In the genomic region with DNA sequence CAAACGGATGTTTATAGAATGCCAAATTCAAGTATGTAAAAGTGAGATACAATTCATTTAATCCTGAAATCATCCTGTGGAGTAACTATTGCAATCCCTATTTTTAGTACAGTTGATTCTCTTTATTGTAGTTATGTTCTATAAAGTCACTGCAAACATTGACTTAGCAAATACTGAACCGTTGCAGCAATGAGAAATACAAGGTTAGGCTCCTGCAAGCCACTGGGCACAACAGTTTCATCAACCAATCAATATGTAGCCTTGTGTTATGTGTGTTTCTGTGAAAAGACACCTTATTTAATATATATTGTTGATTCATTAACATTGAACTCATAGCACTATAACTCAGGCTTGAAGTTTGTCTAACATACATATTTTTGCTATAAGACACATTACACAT, we compare ENCODE assay signal across 24 cellular contexts.
DNase-seq lines count a peak whose midpoint lies in the region; ATAC-seq and TF ChIP-seq lines count a peak whose summit lies in the region.
"Had no signal": no experiment of that assay in that cellular context is flagged by ENCODE, and none has a peak within 500 bp of the region (broad histone marks: within the 10 kb centered on the region; RNA-seq: fewer than 3 reads in every experiment).

No MANE protein-coding gene starts in this region.

- H4K20me1 ChIP-seq in neural cell (ENCODE audit: insufficient read depth), result no peaks in the 10 kb centered on the region
- H4K20me1 ChIP-seq: BLaER1 had no signal

- H3K27ac ChIP-seq in ACC112 (ENCODE audit: low read depth, low read length), result peak overlapping the region; percentile 57
- H3K27ac ChIP-seq in RWPE2 (ENCODE audit: poor library complexity, severe bottlenecking), result peak overlapping the region; percentile 32
- peak overlapping the region; percentile 93 for H3K27ac ChIP-seq in foreskin keratinocyte
- peak overlapping the region; percentile 60 for H3K27ac ChIP-seq in neural cell (ENCODE audit: low read length)
- H3K27ac ChIP-seq: BLaER1, parathyroid adenoma, SJSA1, spleen, thoracic aorta had no signal

- H3K27me3 ChIP-seq in ACC112 (ENCODE audit: insufficient read depth, low read length), result no peaks in the 10 kb centered on the region
- no peaks in the 10 kb centered on the region for H3K27me3 ChIP-seq in RWPE2 (ENCODE audit: insufficient read depth, poor library complexity, severe bottlenecking)
- H3K27me3 ChIP-seq in foreskin keratinocyte, result no peaks in the 10 kb centered on the region
- H3K27me3 ChIP-seq in neural cell (ENCODE audit: insufficient read depth, low read depth, low read length), result no peaks in the 10 kb centered on the region
- H3K27me3 ChIP-seq: BLaER1, esophagus squamous epithelium, MG63, SJSA1, spleen had no signal

- no peak for TF ChIP-seq RAD21 in neural cell (conservative IDR thresholded peaks at IDR 0.05)

- no peaks in the 10 kb centered on the region for H3K36me3 ChIP-seq in ACC112 (ENCODE audit: insufficient read depth, low read length)
- H3K36me3 ChIP-seq in RWPE2 (ENCODE audit: low read depth), result no peaks in the 10 kb centered on the region
- H3K36me3 ChIP-seq in neural cell (ENCODE audit: insufficient read depth, low read length), result no peaks in the 10 kb centered on the region
- H3K36me3 ChIP-seq: BLaER1, esophagus squamous epithelium, MG63, SJSA1, spleen, thoracic aorta had no signal

- no peak for TF ChIP-seq CTCF in RWPE2 (IDR thresholded peaks at IDR 0.05; ENCODE audit: poor library complexity, severe bottlenecking)
- TF ChIP-seq CTCF in foreskin keratinocyte (conservative IDR thresholded peaks at IDR 0.05), result no peak
- no peak for TF ChIP-seq CTCF in neural cell (IDR thresholded peaks at IDR 0.05; ENCODE audit: poor library complexity, severe bottlenecking)

- no peak for TF ChIP-seq EP300 in neural cell (conservative IDR thresholded peaks at IDR 0.05; ENCODE audit: poor library complexity, severe bottlenecking)

- 0 out of 2 replicates have a peak overlapping the region, but pooled peaks have one; percentile 20 for H3K4me3 ChIP-seq in ACC112 (ENCODE audit: low read depth, low read length)
- H3K4me3 ChIP-seq in RWPE2 (ENCODE audit: severe bottlenecking), result no peak overlapping the region
- H3K4me3 ChIP-seq in neural cell (ENCODE audit: low read length), result no peak overlapping the region
- H3K4me3 ChIP-seq: BLaER1, esophagus squamous epithelium, K562, MG63, SJSA1, spleen, thoracic aorta had no signal

- H3K4me2 ChIP-seq in neural cell (ENCODE audit: low read length), result no peak overlapping the region
- H3K4me2 ChIP-seq: BLaER1 had no signal

- no peaks in the 10 kb centered on the region for H3K79me2 ChIP-seq in ACC112 (ENCODE audit: control insufficient read depth, insufficient read depth, low read length, unreplicated experiment)
- H3K79me2 ChIP-seq in neural cell (replicated peaks; ENCODE audit: insufficient read depth, low read length), result no peaks in the 10 kb centered on the region
- H3K79me2 ChIP-seq: parathyroid adenoma had no signal

- H3F3A ChIP-seq in neural cell (ENCODE audit: insufficient read depth, low read length, poor library complexity, severe bottlenecking), result no peaks in the 10 kb centered on the region

- H3K4me1 ChIP-seq in ACC112 (ENCODE audit: control insufficient read depth, insufficient read depth, low read length, unreplicated experiment) (peaks cover 32% of the 10 kb centered on the region), RWPE2 (ENCODE audit: insufficient read depth, poor library complexity, severe bottlenecking) (peaks cover 31% of the 10 kb centered on the region), foreskin keratinocyte (peaks cover 18% of the 10 kb centered on the region)
- H3K4me1 ChIP-seq: BLaER1, parathyroid adenoma, spleen had no signal

- no peaks in the 10 kb centered on the region for H3K9me3 ChIP-seq in RWPE2 (ENCODE audit: severe bottlenecking)
- no peaks in the 10 kb centered on the region for H3K9me3 ChIP-seq in neural cell (ENCODE audit: low read length)
- H3K9me3 ChIP-seq: BLaER1, esophagus squamous epithelium, MG63, SJSA1, spleen, thoracic aorta had no signal

- no peaks in the 10 kb centered on the region for H3K9me2 ChIP-seq in neural cell (ENCODE audit: insufficient read depth, low read length)

- no peak overlapping the region for H3K9ac ChIP-seq in neural cell (ENCODE audit: low read length)
- H3K9ac ChIP-seq: BLaER1, parathyroid adenoma had no signal

- DNase-seq in RWPE2 (ENCODE audit: low spot score) (no peak), foreskin keratinocyte (no peak), NCI-H128 (lab: John Stamatoyannopoulos, UW; ENCODE audit: unreplicated experiment) (no peak)
- DNase-seq: activated CD4-positive, alpha-beta T cell treated with anti-CD3 and anti-CD28 coated beads, Interleukin-2, amount 50 U/mL, for 48 hours; activated CD4-positive, CD25-positive, alpha-beta regulatory T cell treated with anti-CD3 and anti-CD28 coated beads, Interleukin-2, amount 50 U/mL, for 72 hours; activated naive CD4-positive, alpha-beta T cell; activated naive CD8-positive, alpha-beta T cell treated with anti-CD3 and anti-CD28 coated beads, Interleukin-2, amount 50 U/mL, for 24 hours; central memory CD4-positive, alpha-beta T cell; esophagus squamous epithelium; NCI-H2081 treated with DMSO at 0.1 percent for 48 hours; NCI-H2227 treated with DMSO at 0.1 percent for 48 hours; spleen; stimulated activated CD4-positive, alpha-beta T cell treated with anti-CD3 and anti-CD28 coated beads, Interleukin-2, amount 100 ng/mL, for 24 hours; stimulated activated naive CD8-positive, alpha-beta T cell treated with anti-CD3 and anti-CD28 coated beads, Interleukin-15, amount 100 ng/mL, for 72 hours had no signal

- peak; percentile 6; the same call in 1 of the 3 replicates for ATAC-seq in RWPE2 (ENCODE audit: low read depth)
- ATAC-seq in foreskin keratinocyte, result no peak
- no peak for ATAC-seq in HG02981 (IDR thresholded peaks at IDR 0.05; ENCODE audit: unreplicated experiment)
- ATAC-seq in HG03521 (IDR thresholded peaks at IDR 0.05; ENCODE audit: unreplicated experiment), result no peak
- ATAC-seq: activated naive CD8-positive, alpha-beta T cell treated with anti-CD3 and anti-CD28 coated beads, Interleukin-2, amount 50 U/mL, for 24 hours; K562; stimulated activated naive CD8-positive, alpha-beta T cell treated with anti-CD3 and anti-CD28 coated beads, Interleukin-15, amount 100 ng/mL, for 72 hours had no signal

- H2AFZ ChIP-seq in ACC112 (ENCODE audit: low read length, unreplicated experiment) (peak overlapping the region; percentile 17), neural cell (ENCODE audit: low read depth, low read length) (no peak overlapping the region)
- H2AFZ ChIP-seq: parathyroid adenoma had no signal

TF ChIP-seq in neural cell, 6 proteins besides CTCF, POLR2A, EP300 and RAD21:
- TF ChIP-seq, protein P1, sequence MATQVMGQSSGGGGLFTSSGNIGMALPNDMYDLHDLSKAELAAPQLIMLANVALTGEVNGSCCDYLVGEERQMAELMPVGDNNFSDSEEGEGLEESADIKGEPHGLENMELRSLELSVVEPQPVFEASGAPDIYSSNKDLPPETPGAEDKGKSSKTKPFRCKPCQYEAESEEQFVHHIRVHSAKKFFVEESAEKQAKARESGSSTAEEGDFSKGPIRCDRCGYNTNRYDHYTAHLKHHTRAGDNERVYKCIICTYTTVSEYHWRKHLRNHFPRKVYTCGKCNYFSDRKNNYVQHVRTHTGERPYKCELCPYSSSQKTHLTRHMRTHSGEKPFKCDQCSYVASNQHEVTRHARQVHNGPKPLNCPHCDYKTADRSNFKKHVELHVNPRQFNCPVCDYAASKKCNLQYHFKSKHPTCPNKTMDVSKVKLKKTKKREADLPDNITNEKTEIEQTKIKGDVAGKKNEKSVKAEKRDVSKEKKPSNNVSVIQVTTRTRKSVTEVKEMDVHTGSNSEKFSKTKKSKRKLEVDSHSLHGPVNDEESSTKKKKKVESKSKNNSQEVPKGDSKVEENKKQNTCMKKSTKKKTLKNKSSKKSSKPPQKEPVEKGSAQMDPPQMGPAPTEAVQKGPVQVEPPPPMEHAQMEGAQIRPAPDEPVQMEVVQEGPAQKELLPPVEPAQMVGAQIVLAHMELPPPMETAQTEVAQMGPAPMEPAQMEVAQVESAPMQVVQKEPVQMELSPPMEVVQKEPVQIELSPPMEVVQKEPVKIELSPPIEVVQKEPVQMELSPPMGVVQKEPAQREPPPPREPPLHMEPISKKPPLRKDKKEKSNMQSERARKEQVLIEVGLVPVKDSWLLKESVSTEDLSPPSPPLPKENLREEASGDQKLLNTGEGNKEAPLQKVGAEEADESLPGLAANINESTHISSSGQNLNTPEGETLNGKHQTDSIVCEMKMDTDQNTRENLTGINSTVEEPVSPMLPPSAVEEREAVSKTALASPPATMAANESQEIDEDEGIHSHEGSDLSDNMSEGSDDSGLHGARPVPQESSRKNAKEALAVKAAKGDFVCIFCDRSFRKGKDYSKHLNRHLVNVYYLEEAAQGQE (IDR thresholded peaks at IDR 0.05; ENCODE audit: borderline replicate concordance), result no peak
- TF ChIP-seq SMC3 (conservative IDR thresholded peaks at IDR 0.05; ENCODE audit: poor library complexity) (no peak), POLR2AphosphoS5 (IDR thresholded peaks at IDR 0.05) (no peak), TAF1 (IDR thresholded peaks at IDR 0.05; ENCODE audit: low read depth) (no peak), MXI1 (conservative IDR thresholded peaks at IDR 0.05; ENCODE audit: poor library complexity, severe bottlenecking) (no peak), EZH2 (IDR thresholded peaks at IDR 0.05; ENCODE audit: borderline replicate concordance, insufficient read depth, low read length, poor library complexity, severe bottlenecking) (no peak)
TF ChIP-seq in neural cell: peak in this region for 0.

Comparison
In these comparisons a context has a peak if more than half of its experiments do, and no peak if none do; other contexts are left out.
1. H3K27ac ChIP-seq: peak in every context shown above with its lines; median percentile 93 in foreskin keratinocyte; 60 in neural cell; 57 in ACC112; 32 in RWPE2.